ENCODE assay signal across 24 cellular contexts in the genomic region with DNA sequence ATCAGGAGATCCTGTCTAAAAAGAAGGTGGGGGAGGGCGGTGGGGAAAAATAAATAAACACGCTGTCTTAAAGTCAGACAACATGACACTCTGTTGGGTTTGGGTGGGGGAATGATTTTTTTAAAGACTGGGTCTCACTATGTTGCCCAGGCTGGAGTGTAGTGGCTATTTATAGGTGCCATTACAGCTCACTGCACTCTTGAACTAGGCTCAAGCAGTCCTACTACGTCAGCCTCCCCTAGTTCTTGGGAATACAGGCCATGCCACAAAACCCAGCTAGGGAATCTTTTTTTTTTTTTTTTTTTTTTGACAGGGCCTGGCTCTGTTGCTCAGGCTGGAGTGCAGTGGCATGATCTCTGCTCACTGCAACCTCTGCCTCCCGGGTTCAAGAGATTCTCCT. TPM values are rescaled to one million over a fixed set of nuclear protein-coding genes. Genes with fewer than 3 reads are reported as not detected.
A peak's percentile ranks its signal among the peaks of the same experiment; 100 is the strongest.
DNase-seq lines count a peak whose midpoint lies in the region; ATAC-seq, FAIRE-seq and TF ChIP-seq lines count a peak whose summit lies in the region.
"Had no signal": no experiment of that assay in that cellular context is flagged by ENCODE, and none has a peak within 500 bp of the region (broad histone marks: within the 10 kb centered on the region; RNA-seq: fewer than 3 reads in every experiment).

No MANE protein-coding gene starts in this region.

- H3K4me1 ChIP-seq in RWPE2 (ENCODE audit: insufficient read depth, poor library complexity, severe bottlenecking) = peaks cover 23% of the 10 kb centered on the region
- H3K4me1 ChIP-seq in skeletal muscle satellite cell (ENCODE audit: control insufficient read depth, insufficient read depth, low read length) = peaks cover 26% of the 10 kb centered on the region

- H3K9me3 Mint-ChIP-seq in chondrocyte (ENCODE audit: low read depth) = no peaks in the 10 kb centered on the region
- H3K9me3 Mint-ChIP-seq: CD4-positive, alpha-beta T cell had no signal

- H3K27me3 Mint-ChIP-seq in chondrocyte (ENCODE audit: low read depth) = no peaks in the 10 kb centered on the region
- H3K27me3 Mint-ChIP-seq: CD4-positive, alpha-beta T cell had no signal

- POLR2A ChIA-PET in HEK293T (lab: Yijun Ruan, JAX) = no interaction called here

- H3K9me3 ChIP-seq in RWPE2 (ENCODE audit: severe bottlenecking) (no peaks in the 10 kb centered on the region), skeletal muscle satellite cell (replicated peaks; ENCODE audit: low read length) (no peaks in the 10 kb centered on the region)
- H3K9me3 ChIP-seq: BLaER1, Caco-2, SJCRH30 had no signal

- H3K36me3 Mint-ChIP-seq in chondrocyte (ENCODE audit: low read depth) = peaks cover 11% of the 10 kb centered on the region

- TF ChIP-seq POLR2A in GM12891 (IDR thresholded peaks at IDR 0.05; ENCODE audit: low read depth, low read length) = no peak

- H3K27me3 ChIP-seq in RWPE2 (ENCODE audit: insufficient read depth, poor library complexity, severe bottlenecking) (no peaks in the 10 kb centered on the region), skeletal muscle satellite cell (ENCODE audit: control insufficient read depth, insufficient read depth, low read length) (no peaks in the 10 kb centered on the region)
- H3K27me3 ChIP-seq: BLaER1, SJCRH30 had no signal

- TF ChIP-seq CTCF in RWPE2 (IDR thresholded peaks at IDR 0.05; ENCODE audit: poor library complexity, severe bottlenecking) = no peak
- no peak for TF ChIP-seq CTCF in chondrocyte (IDR thresholded peaks at IDR 0.05)

- ATAC-seq in RWPE2 (ENCODE audit: low read depth) (no peak), GM21360 (IDR thresholded peaks at IDR 0.05; ENCODE audit: unreplicated experiment) (no peak)
- ATAC-seq: Panc1 had no signal

- no peak overlapping the region for H3K4me3 ChIP-seq in RWPE2 (ENCODE audit: severe bottlenecking)
- H3K4me3 ChIP-seq in skeletal muscle satellite cell (ENCODE audit: low read length) = no peak overlapping the region
- H3K4me3 ChIP-seq: BLaER1, SJCRH30 had no signal

- DNase-seq in HEK293T (ENCODE audit: extremely low spot score) (no peak), RWPE2 (ENCODE audit: low spot score) (no peak), chondrocyte (ENCODE audit: low spot score) (no peak), NCI-H187 (lab: John Stamatoyannopoulos, UW) (no peak), GM12891 (ENCODE audit: insufficient read length, low spot score) (no peak)
- DNase-seq: ACHN; Caco-2; CD4-positive, alpha-beta T cell; DMS 273 treated with DMSO at 0.1 percent for 48 hours; H7; KBM-7; NCI-H1092; NCI-H1436 treated with DMSO at 0.1 percent for 48 hours; NCI-H2029; NCI-H2227 treated with DMSO at 0.1 percent for 48 hours; NCI-H510A; NK-92 treated with Interleukin-12 subunit alpha and Interleukin-12 subunit beta, amount 100 ng/mL, for 24 hours; SJCRH30 had no signal

- H3K27ac Mint-ChIP-seq in chondrocyte (ENCODE audit: unreplicated experiment) = peak overlapping the region; percentile 96
- H3K27ac Mint-ChIP-seq: CD4-positive, alpha-beta T cell had no signal

- peak overlapping the region; percentile 38 for H3K4me2 ChIP-seq in skeletal muscle satellite cell (ENCODE audit: low read length)
- H3K4me2 ChIP-seq: BLaER1 had no signal

- H3K4me1 Mint-ChIP-seq in chondrocyte (ENCODE audit: low read depth) = peaks cover 43% of the 10 kb centered on the region

- H3K4me3 Mint-ChIP-seq in chondrocyte (ENCODE audit: unreplicated experiment) = no peak overlapping the region
- H3K4me3 Mint-ChIP-seq: CD4-positive, alpha-beta T cell had no signal

- H3K36me3 ChIP-seq in RWPE2 (ENCODE audit: low read depth) (peaks cover 46% of the 10 kb centered on the region), skeletal muscle satellite cell (ENCODE audit: insufficient read depth, low read length) (peaks cover 29% of the 10 kb centered on the region)

- peak overlapping the region; percentile 65 for H3K9ac ChIP-seq in skeletal muscle satellite cell (ENCODE audit: low read depth, low read length)
- H3K9ac ChIP-seq: BLaER1 had no signal

- CTCF ChIA-PET in HEK293T (lab: Yijun Ruan, JAX) = interaction anchor here (0.6 to 1.6 kb wide), 5 partner anchors 12 to 591 kb away, joined by 3 to 6 read pairs (median 4); no protein-coding TSS in a partner anchor

- no peak for FAIRE-seq in GM12891 (lab: Jason Lieb, UNC)
- FAIRE-seq: G401.6, GM19239 had no signal

- H3K27ac ChIP-seq in RWPE2 (ENCODE audit: poor library complexity, severe bottlenecking) = peak overlapping the region; percentile 96
- H3K27ac ChIP-seq: BLaER1, SJCRH30 had no signal

TF ChIP-seq in HEK293T, 16 proteins besides CTCF, POLR2A, EP300 and RAD21:
- TF ChIP-seq FOXM1 (IDR thresholded peaks at IDR 0.05; ENCODE audit: borderline replicate concordance) (no peak), ZNF384 (IDR thresholded peaks at IDR 0.05) (peak; percentile 23; the same call in 1 of the 2 replicates), PKNOX1 (IDR thresholded peaks at IDR 0.05) (no peak), HDGF (IDR thresholded peaks at IDR 0.05; ENCODE audit: borderline replicate concordance) (no peak), ARNT (IDR thresholded peaks at IDR 0.05) (no peak), FOXK2 (IDR thresholded peaks at IDR 0.05) (no peak)
TF ChIP-seq in HEK293T: peak in this region for 1.

TF ChIP-seq in GM12891, 5 proteins besides CTCF, POLR2A, EP300 and RAD21:
- TF ChIP-seq SPI1 (IDR thresholded peaks at IDR 0.05; ENCODE audit: low read depth, low read length) (no peak), POLR2AphosphoS5 (IDR thresholded peaks at IDR 0.05; ENCODE audit: low read depth, low read length) (no peak), PAX5 (IDR thresholded peaks at IDR 0.05; ENCODE audit: insufficient read depth, low read length, severe bottlenecking) (no peak), TAF1 (IDR thresholded peaks at IDR 0.05; ENCODE audit: low read depth, low read length) (no peak), POU2F2 (IDR thresholded peaks at IDR 0.05; ENCODE audit: low read depth, low read length) (no peak)
TF ChIP-seq in GM12891: peak in this region for 0.

RNA-seq across cellular contexts. Expression of gene SNRPE, which starts 2.4 kb away (rescaled TPM):
- total RNA-seq in chondrocyte = 69.5 to 86.0 TPM (median 73.0 TPM) in 3 replicates
- 81.9 and 84.2 TPM in 2 replicates for total RNA-seq in skeletal muscle satellite cell (2012; rRNA removed)
- 361 TPM for polyA plus RNA-seq in GM12891 (2012; ENCODE audit: low read depth, missing spikeins)
